Comparison of ENCODE assay signal across 1 cellular context in the genomic region with DNA sequence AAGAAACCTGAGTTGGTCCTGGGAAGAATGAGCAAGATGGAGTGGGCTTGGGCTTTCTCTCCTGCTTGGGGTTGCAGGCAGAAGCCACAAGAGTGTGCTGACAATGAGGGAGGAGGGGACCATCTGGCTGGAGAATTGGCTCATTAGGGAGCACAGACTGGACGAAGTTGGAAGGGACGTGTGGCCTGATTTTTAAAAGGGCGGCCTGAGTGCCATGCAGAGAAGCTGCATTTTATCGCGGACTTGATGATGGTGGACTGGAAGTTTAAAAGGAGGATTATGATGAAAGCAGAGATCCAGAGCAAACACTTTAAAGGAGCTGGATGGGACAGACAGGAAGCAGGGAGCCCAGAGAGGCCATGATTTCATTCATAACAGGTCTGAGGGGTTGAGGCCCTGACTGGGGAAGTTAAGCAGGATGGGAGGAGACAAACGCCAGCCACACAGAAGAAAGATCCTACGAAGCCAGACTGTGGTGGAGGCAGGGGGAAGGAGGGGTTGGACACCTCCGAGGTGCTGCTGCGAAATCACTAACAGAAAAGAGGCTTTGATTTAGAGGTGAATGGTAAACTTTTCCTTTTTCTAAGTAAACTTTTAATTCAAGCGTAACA.
A peak's percentile ranks its signal among the peaks of the same experiment; 100 is the strongest.
TF ChIP-seq lines count a peak whose summit lies in the region.

No MANE protein-coding gene starts in this region.

TF ChIP-seq in GM12878, 131 proteins besides CTCF, POLR2A, EP300 and RAD21 (continued from another document):
- TF ChIP-seq, protein P1, sequence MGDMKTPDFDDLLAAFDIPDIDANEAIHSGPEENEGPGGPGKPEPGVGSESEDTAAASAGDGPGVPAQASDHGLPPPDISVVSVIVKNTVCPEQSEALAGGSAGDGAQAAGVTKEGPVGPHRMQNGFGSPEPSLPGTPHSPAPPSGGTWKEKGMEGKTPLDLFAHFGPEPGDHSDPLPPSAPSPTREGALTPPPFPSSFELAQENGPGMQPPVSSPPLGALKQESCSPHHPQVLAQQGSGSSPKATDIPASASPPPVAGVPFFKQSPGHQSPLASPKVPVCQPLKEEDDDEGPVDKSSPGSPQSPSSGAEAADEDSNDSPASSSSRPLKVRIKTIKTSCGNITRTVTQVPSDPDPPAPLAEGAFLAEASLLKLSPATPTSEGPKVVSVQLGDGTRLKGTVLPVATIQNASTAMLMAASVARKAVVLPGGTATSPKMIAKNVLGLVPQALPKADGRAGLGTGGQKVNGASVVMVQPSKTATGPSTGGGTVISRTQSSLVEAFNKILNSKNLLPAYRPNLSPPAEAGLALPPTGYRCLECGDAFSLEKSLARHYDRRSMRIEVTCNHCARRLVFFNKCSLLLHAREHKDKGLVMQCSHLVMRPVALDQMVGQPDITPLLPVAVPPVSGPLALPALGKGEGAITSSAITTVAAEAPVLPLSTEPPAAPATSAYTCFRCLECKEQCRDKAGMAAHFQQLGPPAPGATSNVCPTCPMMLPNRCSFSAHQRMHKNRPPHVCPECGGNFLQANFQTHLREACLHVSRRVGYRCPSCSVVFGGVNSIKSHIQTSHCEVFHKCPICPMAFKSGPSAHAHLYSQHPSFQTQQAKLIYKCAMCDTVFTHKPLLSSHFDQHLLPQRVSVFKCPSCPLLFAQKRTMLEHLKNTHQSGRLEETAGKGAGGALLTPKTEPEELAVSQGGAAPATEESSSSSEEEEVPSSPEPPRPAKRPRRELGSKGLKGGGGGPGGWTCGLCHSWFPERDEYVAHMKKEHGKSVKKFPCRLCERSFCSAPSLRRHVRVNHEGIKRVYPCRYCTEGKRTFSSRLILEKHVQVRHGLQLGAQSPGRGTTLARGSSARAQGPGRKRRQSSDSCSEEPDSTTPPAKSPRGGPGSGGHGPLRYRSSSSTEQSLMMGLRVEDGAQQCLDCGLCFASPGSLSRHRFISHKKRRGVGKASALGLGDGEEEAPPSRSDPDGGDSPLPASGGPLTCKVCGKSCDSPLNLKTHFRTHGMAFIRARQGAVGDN (IDR thresholded peaks at IDR 0.05) = peak; percentile 11; the same call in 1 of the 2 replicates
- TF ChIP-seq, protein P2, sequence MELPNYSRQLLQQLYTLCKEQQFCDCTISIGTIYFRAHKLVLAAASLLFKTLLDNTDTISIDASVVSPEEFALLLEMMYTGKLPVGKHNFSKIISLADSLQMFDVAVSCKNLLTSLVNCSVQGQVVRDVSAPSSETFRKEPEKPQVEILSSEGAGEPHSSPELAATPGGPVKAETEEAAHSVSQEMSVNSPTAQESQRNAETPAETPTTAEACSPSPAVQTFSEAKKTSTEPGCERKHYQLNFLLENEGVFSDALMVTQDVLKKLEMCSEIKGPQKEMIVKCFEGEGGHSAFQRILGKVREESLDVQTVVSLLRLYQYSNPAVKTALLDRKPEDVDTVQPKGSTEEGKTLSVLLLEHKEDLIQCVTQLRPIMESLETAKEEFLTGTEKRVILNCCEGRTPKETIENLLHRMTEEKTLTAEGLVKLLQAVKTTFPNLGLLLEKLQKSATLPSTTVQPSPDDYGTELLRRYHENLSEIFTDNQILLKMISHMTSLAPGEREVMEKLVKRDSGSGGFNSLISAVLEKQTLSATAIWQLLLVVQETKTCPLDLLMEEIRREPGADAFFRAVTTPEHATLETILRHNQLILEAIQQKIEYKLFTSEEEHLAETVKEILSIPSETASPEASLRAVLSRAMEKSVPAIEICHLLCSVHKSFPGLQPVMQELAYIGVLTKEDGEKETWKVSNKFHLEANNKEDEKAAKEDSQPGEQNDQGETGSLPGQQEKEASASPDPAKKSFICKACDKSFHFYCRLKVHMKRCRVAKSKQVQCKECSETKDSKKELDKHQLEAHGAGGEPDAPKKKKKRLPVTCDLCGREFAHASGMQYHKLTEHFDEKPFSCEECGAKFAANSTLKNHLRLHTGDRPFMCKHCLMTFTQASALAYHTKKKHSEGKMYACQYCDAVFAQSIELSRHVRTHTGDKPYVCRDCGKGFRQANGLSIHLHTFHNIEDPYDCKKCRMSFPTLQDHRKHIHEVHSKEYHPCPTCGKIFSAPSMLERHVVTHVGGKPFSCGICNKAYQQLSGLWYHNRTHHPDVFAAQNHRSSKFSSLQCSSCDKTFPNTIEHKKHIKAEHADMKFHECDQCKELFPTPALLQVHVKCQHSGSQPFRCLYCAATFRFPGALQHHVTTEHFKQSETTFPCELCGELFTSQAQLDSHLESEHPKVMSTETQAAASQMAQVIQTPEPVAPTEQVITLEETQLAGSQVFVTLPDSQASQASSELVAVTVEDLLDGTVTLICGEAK (IDR thresholded peaks at IDR 0.05; ENCODE audit: borderline replicate concordance) = 0 out of 2 replicates have a peak, but pooled peaks have one; percentile 35
